In the genomic region with DNA sequence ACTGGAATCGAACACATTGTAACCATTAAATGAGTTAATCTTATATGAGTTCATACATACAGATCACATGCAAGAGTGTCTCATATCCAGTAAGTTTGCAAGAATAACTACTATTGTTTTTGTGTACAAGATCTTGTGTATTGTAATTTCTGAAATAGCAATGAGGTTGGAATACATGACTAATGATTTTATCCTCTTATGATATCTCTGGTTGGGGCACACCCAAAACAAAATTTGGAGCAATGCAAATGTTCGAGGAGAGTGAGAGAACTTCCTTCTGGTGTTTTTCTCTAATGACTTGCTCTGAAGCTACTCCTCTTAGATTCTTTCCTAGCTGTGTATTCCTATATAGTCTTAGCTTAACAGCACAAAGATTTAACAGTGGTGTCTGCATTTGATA, we compare ENCODE assay signal across 31 cellular contexts.
DNase-seq lines count a peak whose midpoint lies in the region; ATAC-seq, FAIRE-seq and TF ChIP-seq lines count a peak whose summit lies in the region.
"Had no signal": no experiment of that assay in that cellular context is flagged by ENCODE, and none has a peak within 500 bp of the region (broad histone marks: within the 10 kb centered on the region; RNA-seq: fewer than 3 reads in every experiment).

No MANE protein-coding gene starts in this region.

- DNase-seq in left ventricle myocardium inferior (no peak), cardiac septum (ENCODE audit: low spot score) (no peak), superior temporal gyrus (ENCODE audit: extremely low spot score) (peak; percentile 28), cortex of kidney (lab: John Stamatoyannopoulos, UW) (no peak), pons (ENCODE audit: low spot score) (no peak), kidney (no peak)
- DNase-seq in activated CD4-positive, alpha-beta T cell treated with anti-CD3 and anti-CD28 coated beads, Interleukin-2, amount 10 ng/mL, durations not matched to agents 24 days and 14 days = no peak
- DNase-seq: activated CD4-positive, CD25-positive, alpha-beta regulatory T cell treated with anti-CD3 and anti-CD28 coated beads, Interleukin-2, amount 50 U/mL, for 72 hours; activated CD8-positive, alpha-beta T cell treated with anti-CD3 and anti-CD28 coated beads, Interleukin-2, amount 10 ng/mL, durations not matched to agents 7 days and 5 days; CD8-positive, alpha-beta T cell; colonic mucosa; effector memory CD8-positive, alpha-beta T cell; foreskin melanocyte; HFFc6; NCI-H2107; NCI-H345; NCI-H69; pancreas; retina; SHP77; stimulated activated CD4-positive, alpha-beta T cell treated with anti-CD3 and anti-CD28 coated beads, Interleukin-1b, Interleukin-23, amount 100 ng/mL, for 48 hours; stimulated activated CD8-positive, alpha-beta memory T cell treated with anti-CD3 and anti-CD28 coated beads, Interleukin-4, amount 100 ng/mL, for 48 hours had no signal

- WGBS in gastroesophageal sphincter (ENCODE audit: low coverage in 1 of 2), 2 donors = 57 to 74% methylated on average over 2 of the region's 2 CpGs

- no peak for FAIRE-seq in kidney (lab: Jason Lieb, UNC)
- FAIRE-seq: bronchial epithelial cell, H1, pancreas had no signal

- peaks cover 96% of the 10 kb centered on the region for H3K4me1 ChIP-seq in left ventricle myocardium inferior
- peaks cover 0 to 28% (median 12%) of the 10 kb centered on the region in 3 donors for H3K4me1 ChIP-seq in gastroesophageal sphincter
- peaks cover 0 to 4% of the 10 kb centered on the region in 2 donors for H3K4me1 ChIP-seq in kidney (ENCODE audit: control insufficient read depth in 1 of 2, insufficient read depth in 1 of 2, low read depth in 1 of 2, low read length in 2 of 2)
- H3K4me1 ChIP-seq: colonic mucosa, pancreas had no signal

- no peaks in the 10 kb centered on the region for H3K27me3 ChIP-seq in left ventricle myocardium inferior (ENCODE audit: low read depth)
- H3K27me3 ChIP-seq in gastroesophageal sphincter = no peaks in the 10 kb centered on the region
- H3K27me3 ChIP-seq: colonic mucosa, hepatocyte, pancreas had no signal

- H3K27ac ChIP-seq in left ventricle myocardium inferior (replicated peaks) (peak overlapping the region; percentile 85), gastroesophageal sphincter (peak overlapping the region; percentile 66 to 80 (median 74)), kidney (ENCODE audit: low read depth in 2 of 2, low read length in 2 of 2) (no peak overlapping the region)
- H3K27ac ChIP-seq: colonic mucosa, hepatocyte, pancreas had no signal

- H3K36me3 ChIP-seq in left ventricle myocardium inferior (no peaks in the 10 kb centered on the region), gastroesophageal sphincter (no peaks in the 10 kb centered on the region), kidney (ENCODE audit: control insufficient read depth in 1 of 2, insufficient read depth in 2 of 2, low read length in 2 of 2) (no peaks in the 10 kb centered on the region)
- H3K36me3 ChIP-seq: colonic mucosa, pancreas had no signal

- no peak for ATAC-seq in gastroesophageal sphincter
- ATAC-seq: activated CD8-positive, alpha-beta T cell treated with anti-CD3 and anti-CD28 coated beads, Interleukin-2, amount 10 ng/mL, durations not matched to agents 7 days and 5 days; activated naive CD4-positive, alpha-beta T cell treated with anti-CD3 and anti-CD28 coated beads, Interleukin-2, amount 50 U/mL, for 72 hours; CD8-positive, alpha-beta T cell; effector memory CD8-positive, alpha-beta T cell; pancreas had no signal

- no peaks in the 10 kb centered on the region for H3K9me3 Mint-ChIP-seq in activated CD4-positive, alpha-beta T cell treated with anti-CD3 and anti-CD28 coated beads, Interleukin-2, amount 10 ng/mL, durations not matched to agents 24 days and 14 days
- H3K9me3 Mint-ChIP-seq: activated naive CD4-positive, alpha-beta T cell treated with anti-CD3 and anti-CD28 coated beads, Interleukin-2, amount 50 U/mL, for 72 hours; CD8-positive, alpha-beta T cell; effector memory CD8-positive, alpha-beta T cell; HFFc6; memory B cell; neural crest cell; stimulated activated naive CD8-positive, alpha-beta T cell treated with anti-CD3 and anti-CD28 coated beads, Interleukin-15, Interleukin-2, amounts not matched to agents 100 ng/mL and 50 ng/mL, for 24 hours; type B pancreatic cell had no signal

- H3K9ac ChIP-seq in kidney (ENCODE audit: low read length in 2 of 2) = no peak overlapping the region

- no peaks in the 10 kb centered on the region for H3K9me3 ChIP-seq in left ventricle myocardium inferior (replicated peaks)
- no peaks in the 10 kb centered on the region for H3K9me3 ChIP-seq in gastroesophageal sphincter
- H3K9me3 ChIP-seq in kidney (ENCODE audit: control insufficient read depth in 1 of 2, low read length in 2 of 2) = no peaks in the 10 kb centered on the region
- H3K9me3 ChIP-seq: colonic mucosa, pancreas had no signal

- no peaks in the 10 kb centered on the region for H3K4me1 Mint-ChIP-seq in activated CD4-positive, alpha-beta T cell treated with anti-CD3 and anti-CD28 coated beads, Interleukin-2, amount 10 ng/mL, durations not matched to agents 24 days and 14 days
- H3K4me1 Mint-ChIP-seq: memory B cell had no signal

- no peak overlapping the region for H3K4me3 Mint-ChIP-seq in activated CD4-positive, alpha-beta T cell treated with anti-CD3 and anti-CD28 coated beads, Interleukin-2, amount 10 ng/mL, durations not matched to agents 24 days and 14 days
- H3K4me3 Mint-ChIP-seq: activated CD8-positive, alpha-beta T cell treated with anti-CD3 and anti-CD28 coated beads, Interleukin-2, amount 10 ng/mL, durations not matched to agents 7 days and 5 days; CD8-positive, alpha-beta T cell; effector memory CD8-positive, alpha-beta T cell; HFFc6; memory B cell; neural crest cell; stimulated activated naive CD8-positive, alpha-beta T cell treated with anti-CD3 and anti-CD28 coated beads, Interleukin-15, Interleukin-2, amounts not matched to agents 100 ng/mL and 50 ng/mL, for 24 hours; type B pancreatic cell had no signal

- no peak overlapping the region for H3K27ac Mint-ChIP-seq in activated CD4-positive, alpha-beta T cell treated with anti-CD3 and anti-CD28 coated beads, Interleukin-2, amount 10 ng/mL, durations not matched to agents 24 days and 14 days
- H3K27ac Mint-ChIP-seq: activated CD8-positive, alpha-beta T cell treated with anti-CD3 and anti-CD28 coated beads, Interleukin-2, amount 10 ng/mL, durations not matched to agents 7 days and 5 days; activated naive CD4-positive, alpha-beta T cell treated with anti-CD3 and anti-CD28 coated beads, Interleukin-2, amount 50 U/mL, for 72 hours; CD8-positive, alpha-beta T cell; effector memory CD8-positive, alpha-beta T cell; HFFc6; memory B cell; stimulated activated naive CD8-positive, alpha-beta T cell treated with anti-CD3 and anti-CD28 coated beads, Interleukin-15, Interleukin-2, amounts not matched to agents 100 ng/mL and 50 ng/mL, for 24 hours; type B pancreatic cell had no signal

- TF ChIP-seq CTCF in left ventricle myocardium inferior (IDR thresholded peaks at IDR 0.05; ENCODE audit: borderline replicate concordance) (no peak), gastroesophageal sphincter (IDR thresholded peaks at IDR 0.05) (no peak), kidney (IDR thresholded peaks at IDR 0.05; ENCODE audit: borderline replicate concordance, extremely low read depth, insufficient read depth) (no peak)

- no peak for TF ChIP-seq EP300 in gastroesophageal sphincter (IDR thresholded peaks at IDR 0.05)

- H3K36me3 Mint-ChIP-seq in activated CD4-positive, alpha-beta T cell treated with anti-CD3 and anti-CD28 coated beads, Interleukin-2, amount 10 ng/mL, durations not matched to agents 24 days and 14 days (ENCODE audit: low read depth) = no peaks in the 10 kb centered on the region
- H3K36me3 Mint-ChIP-seq: activated naive CD4-positive, alpha-beta T cell treated with anti-CD3 and anti-CD28 coated beads, Interleukin-2, amount 50 U/mL, for 72 hours; CD8-positive, alpha-beta T cell; memory B cell; type B pancreatic cell had no signal

- H3K4me3 ChIP-seq in left ventricle myocardium inferior (no peak overlapping the region), gastroesophageal sphincter (no peak overlapping the region), kidney (ENCODE audit: low read length in 2 of 2) (no peak overlapping the region)
- H3K4me3 ChIP-seq: colonic mucosa, hepatocyte, pancreas had no signal

- H3K27me3 Mint-ChIP-seq in activated CD4-positive, alpha-beta T cell treated with anti-CD3 and anti-CD28 coated beads, Interleukin-2, amount 10 ng/mL, durations not matched to agents 24 days and 14 days = no peaks in the 10 kb centered on the region
- H3K27me3 Mint-ChIP-seq: type B pancreatic cell had no signal

- TF ChIP-seq POLR2A in gastroesophageal sphincter (IDR thresholded peaks at IDR 0.05) = no peak

- intact Hi-C loops in left ventricle myocardium inferior (cut with micrococcal nuclease) = no loop called here
- intact Hi-C loops in cardiac septum (cut with DNase I) = loop anchor here (10.0 kb wide), 1 partner anchor 251 kb away; the partner anchor contains the start of gene LAMA2
- intact Hi-C loops in activated CD4-positive, alpha-beta T cell treated with anti-CD3 and anti-CD28 coated beads, Interleukin-2, amount 10 ng/mL, durations not matched to agents 24 days and 14 days (cut with micrococcal nuclease) = no loop called here
- intact Hi-C loops in kidney (cut with DNase I) = no loop called here

Comparison
In these comparisons a context has a peak if more than half of its experiments do, and no peak if none do; other contexts are left out.
1. H3K27ac ChIP-seq: peak in left ventricle myocardium inferior (single experiment) and gastroesophageal sphincter (4 of 4); none in kidney (0 of 2).